9 cellular contexts compared by ENCODE assay signal in the genomic region with DNA sequence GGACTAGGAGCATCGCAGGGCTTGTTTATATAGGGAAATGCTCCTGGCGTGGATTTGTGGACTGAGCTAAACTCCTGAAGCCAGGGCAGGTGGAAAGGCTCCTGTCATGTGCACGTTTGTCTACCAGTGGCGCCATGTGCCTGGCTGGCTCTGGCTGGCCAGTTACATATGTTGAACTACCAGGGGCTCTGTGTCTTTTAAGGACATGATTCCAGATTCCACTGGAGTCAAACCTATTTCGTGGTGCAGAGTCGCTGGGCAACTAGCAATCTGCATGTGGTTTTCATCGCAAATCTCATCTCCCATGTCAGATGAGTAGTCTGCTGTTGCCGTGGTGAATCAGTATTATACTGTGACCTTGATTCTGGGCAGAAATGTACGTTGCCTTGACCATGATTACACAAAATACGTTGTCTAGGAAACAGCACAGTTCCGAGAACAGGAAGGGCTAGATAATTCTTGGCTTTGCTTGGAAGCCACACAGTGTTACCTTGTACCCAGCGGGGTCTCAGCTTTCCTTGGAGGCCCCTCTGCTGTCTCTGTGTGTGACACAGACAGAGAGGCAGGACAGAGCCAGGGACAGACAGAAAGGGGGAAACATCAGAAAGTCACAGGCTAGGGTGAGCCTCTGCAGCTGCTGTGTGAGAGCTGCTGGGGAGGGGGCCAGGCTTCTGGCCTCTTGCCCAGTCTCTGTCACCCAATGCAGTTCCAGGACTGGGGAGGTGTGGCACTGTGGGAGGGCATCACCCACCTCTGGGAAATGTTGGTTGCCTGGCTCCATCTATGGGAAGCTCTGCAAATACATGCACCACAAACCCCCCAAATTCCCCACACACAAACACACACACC. TPM values are rescaled to one million over a fixed set of nuclear protein-coding genes. Genes with fewer than 3 reads are reported as not detected.
DNase-seq lines count a peak whose midpoint lies in the region; ATAC-seq, FAIRE-seq and TF ChIP-seq lines count a peak whose summit lies in the region.
"Had no signal": no experiment of that assay in that cellular context is flagged by ENCODE, and none has a peak within 500 bp of the region (broad histone marks: within the 10 kb centered on the region; RNA-seq: fewer than 3 reads in every experiment).

No MANE protein-coding gene starts in this region.

- TF ChIP-seq CTCF in natural killer cell (IDR thresholded peaks at IDR 0.05), result no peak

- H3K4me3 ChIP-seq in small intestine (ENCODE audit: low read depth in 1 of 2, low read length in 2 of 2), result no peak overlapping the region
- H3K4me3 ChIP-seq: PC-9 had no signal

- no peaks in the 10 kb centered on the region for H3K9me3 ChIP-seq in small intestine (ENCODE audit: control insufficient read depth, low read depth)

- no peak overlapping the region for H3K27ac Mint-ChIP-seq in natural killer cell

- intact Hi-C loops in natural killer cell (cut with micrococcal nuclease), result no loop called here

- no peaks in the 10 kb centered on the region for H3K27me3 ChIP-seq in small intestine (ENCODE audit: control insufficient read depth in 2 of 2, insufficient read depth in 2 of 2, low read length in 2 of 2)

- WGBS in small intestine, 3 donors, result 37 to 49% (median 37%) methylated on average over 12 of the region's 12 CpGs

- no peaks in the 10 kb centered on the region for H3K36me3 Mint-ChIP-seq in natural killer cell

- no peaks in the 10 kb centered on the region for H3K4me1 ChIP-seq in small intestine (ENCODE audit: control insufficient read depth in 2 of 2, insufficient read depth in 1 of 2, low read depth in 1 of 2, low read length in 1 of 2)

- H3K4me1 Mint-ChIP-seq in natural killer cell, result no peaks in the 10 kb centered on the region

- H3K36me3 ChIP-seq in small intestine (ENCODE audit: control insufficient read depth in 2 of 2, insufficient read depth in 2 of 2, low read length in 2 of 2), result no peaks in the 10 kb centered on the region

- no peaks in the 10 kb centered on the region for H3K9me3 Mint-ChIP-seq in natural killer cell

- no peaks in the 10 kb centered on the region for H3K27me3 Mint-ChIP-seq in natural killer cell (ENCODE audit: low read depth in 2 of 2)

- peak; percentile 37 to 74 (median 66) for ATAC-seq in natural killer cell

- H3K27ac ChIP-seq in small intestine (ENCODE audit: low read depth in 1 of 2, low read length in 1 of 2), result peak overlapping the region in 1 of 2 donors; percentile 43
- H3K27ac ChIP-seq: PC-9 had no signal

- DNase-seq in DMS114 treated with DMSO at 0.1 percent for 48 hours (lab: John Stamatoyannopoulos, UW; ENCODE audit: unreplicated experiment) (peak; percentile 10), HT-29 (ENCODE audit: low spot score) (peak; percentile 43), RPMI7951 (ENCODE audit: low read depth) (peak; percentile 64), dermis microvascular lymphatic vessel endothelial cell (ENCODE audit: low read depth in 2 of 2) (peak; percentile 27 to 43), natural killer cell (no peak), activated gamma-delta T cell treated with Interleukin-2 at 50 U/mL for 16 hours (no peak), small intestine (no peak)
- no peak for DNase-seq in central memory CD4-positive, alpha-beta T cell

- no peak for FAIRE-seq in small intestine (lab: Jason Lieb, UNC)

- no peak overlapping the region for H3K4me3 Mint-ChIP-seq in natural killer cell

RNA-seq across cellular contexts. Expression of gene PNMA6E, which starts 19.2 kb away (rescaled TPM):
- not detected in 2 replicates for total RNA-seq in HT-29 (2014; rRNA removed; shearing (Covaris generic))
- total RNA-seq in RPMI7951 (2014; rRNA removed; shearing (Covaris generic)), result not detected in 2 replicates
- total RNA-seq in dermis microvascular lymphatic vessel endothelial cell (not detected in 2 replicates), natural killer cell (not detected)
- polyA plus RNA-seq in small intestine, result not detected
- total RNA-seq: PC-9 had no signal

RNA-seq across cellular contexts. Expression of gene ZFP92, which starts 29.4 kb away (rescaled TPM):
- total RNA-seq in HT-29 (2014; rRNA removed; shearing (Covaris generic)), result not detected in 2 replicates
- not detected in 2 replicates for total RNA-seq in RPMI7951 (2014; rRNA removed; shearing (Covaris generic))
- total RNA-seq in dermis microvascular lymphatic vessel endothelial cell, result 0.39 and 0.89 TPM in 2 replicates
- 1 to 10 TPM; 1.6 to 3.3 (median 2.9) TPM for total RNA-seq in natural killer cell
- under 1 TPM in 2 of 3 donors, not detected in 1; 0.27 to 0.42 TPM for polyA plus RNA-seq in small intestine
- total RNA-seq: PC-9 had no signal

RNA-seq across cellular contexts. Expression of gene ZNF275, which starts 48.0 kb away (rescaled TPM):
- total RNA-seq in HT-29 (2014; rRNA removed; shearing (Covaris generic)), result 5.1 and 5.5 TPM in 2 replicates
- total RNA-seq in RPMI7951 (2014; rRNA removed; shearing (Covaris generic)), result 1.8 and 2.1 TPM in 2 replicates
- total RNA-seq in dermis microvascular lymphatic vessel endothelial cell (3.5 and 5.7 TPM in 2 replicates), natural killer cell (10 to 100 TPM in 2 of 3 donors, 1 to 10 TPM in 1; 9.1 to 17.4 (median 17.3) TPM)
- polyA plus RNA-seq in small intestine, result 1 to 10 TPM; 1.1 to 2.7 (median 1.9) TPM

Comparison
In these comparisons a context has a peak if more than half of its experiments do, and no peak if none do; other contexts are left out.
1. DNase-seq: peak in DMS114 treated with DMSO at 0.1 percent for 48 hours (single experiment), HT-29 (single experiment), RPMI7951 (single experiment) and dermis microvascular lymphatic vessel endothelial cell (2 of 2); none in natural killer cell (single experiment), activated gamma-delta T cell treated with Interleukin-2 at 50 U/mL for 16 hours (single experiment), small intestine (single experiment) and central memory CD4-positive, alpha-beta T cell (single experiment).